Comparison of ENCODE assay signal across 1 cellular context in the genomic region with DNA sequence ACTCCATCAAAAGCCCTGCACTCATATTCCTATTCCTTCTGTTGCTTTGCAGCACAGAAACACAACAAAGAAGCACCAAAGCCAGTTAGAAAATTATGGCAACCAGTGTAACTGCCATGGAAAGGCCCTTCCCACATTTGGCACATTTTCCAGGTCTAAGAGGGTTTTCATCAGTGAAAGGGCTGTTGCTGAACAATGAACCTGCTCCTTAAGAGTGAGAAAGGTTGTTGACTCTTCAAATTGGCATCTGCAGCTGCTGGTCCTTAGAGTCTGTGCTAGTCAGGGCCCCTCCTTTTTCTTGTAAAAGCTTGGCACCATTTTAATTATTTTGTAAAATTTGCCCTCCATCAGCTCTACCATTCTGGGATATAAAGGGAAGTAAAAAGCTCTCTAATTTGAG.
TF ChIP-seq lines count a peak whose summit lies in the region.

No MANE protein-coding gene starts in this region.

TF ChIP-seq in HCT116, 20 proteins besides CTCF, POLR2A, EP300 and RAD21 (continued from another document):
- no peak for TF ChIP-seq ZBTB33 (IDR thresholded peaks at IDR 0.05; ENCODE audit: extremely low read depth, insufficient replicate concordance, low read length)
